ENCODE assay signal across 8 cellular contexts in genomic region chr2:201363857-201364560, GRCh38. TPM values are rescaled to one million over a fixed set of nuclear protein-coding genes. Genes with fewer than 3 reads are reported as not detected.
A peak's percentile ranks its signal among the peaks of the same experiment; 100 is the strongest.
DNase-seq lines count a peak whose midpoint lies in the region; ATAC-seq lines count a peak whose summit lies in the region.

No MANE protein-coding gene starts in this region.

- no peak overlapping the region for H3K27ac Mint-ChIP-seq in memory B cell

- ATAC-seq in GM18907 (IDR thresholded peaks at IDR 0.05; ENCODE audit: unreplicated experiment) = peak; percentile 63
- ATAC-seq in memory B cell (ENCODE audit: low read depth) = peak; percentile 78
- ATAC-seq in HG02840 (IDR thresholded peaks at IDR 0.05; ENCODE audit: low FRiP score, unreplicated experiment) = no peak

- peaks cover 3% of the 10 kb centered on the region for H3K4me1 Mint-ChIP-seq in memory B cell

- no peaks in the 10 kb centered on the region for H3K79me2 ChIP-seq in Karpas-422 (ENCODE audit: low read length)

- H3K4me3 Mint-ChIP-seq in memory B cell = no peak overlapping the region

- H3K9ac ChIP-seq in Karpas-422 (ENCODE audit: low read length) = no peak overlapping the region

- H3K27ac ChIP-seq in Karpas-422 (ENCODE audit: low read length) = no peak overlapping the region

- peaks cover 2% of the 10 kb centered on the region for H3K9me3 Mint-ChIP-seq in memory B cell

- no peak overlapping the region for H3K4me3 ChIP-seq in Karpas-422 (ENCODE audit: low read length)

- peaks cover 7% of the 10 kb centered on the region for H3K9me3 ChIP-seq in Karpas-422 (ENCODE audit: low read length)

- no peaks in the 10 kb centered on the region for H3K4me1 ChIP-seq in Karpas-422 (ENCODE audit: low read length)

- H4K20me1 ChIP-seq in Karpas-422 (ENCODE audit: insufficient read depth, low read depth, low read length) = no peaks in the 10 kb centered on the region

- peak; percentile 12 for DNase-seq in COLO829 (ENCODE audit: low spot score)
- DNase-seq in Karpas-422 = peak; percentile 85
- peak; percentile 58 for DNase-seq in SKM-1 treated with dmso at 0.1 percent for 144 hours (lab: John Stamatoyannopoulos, UW; ENCODE audit: unreplicated experiment)
- DNase-seq in dermis blood vessel endothelial cell = peak; percentile 78
- peak; percentile 28 to 35 for DNase-seq in memory B cell (ENCODE audit: low spot score in 2 of 2)
- DNase-seq in 8988T = no peak

- H2AFZ ChIP-seq in Karpas-422 (ENCODE audit: low read length) = no peak overlapping the region

- no peaks in the 10 kb centered on the region for H3K27me3 Mint-ChIP-seq in memory B cell

- no peaks in the 10 kb centered on the region for H3K36me3 ChIP-seq in Karpas-422 (ENCODE audit: insufficient read depth, low read length)

- H3K27me3 ChIP-seq in Karpas-422 (ENCODE audit: low read length) = no peaks in the 10 kb centered on the region

- H3K4me2 ChIP-seq in Karpas-422 (ENCODE audit: low read depth, low read length, poor library complexity, severe bottlenecking) = no peak overlapping the region

- peaks cover 22% of the 10 kb centered on the region for H3K36me3 Mint-ChIP-seq in memory B cell

- H3K9me2 ChIP-seq in Karpas-422 (replicated peaks; ENCODE audit: insufficient read depth, low read length) = no peaks in the 10 kb centered on the region

RNA-seq across cellular contexts. Expression of gene FLACC1, which starts 6.9 kb away (rescaled TPM):
- 0.18 and 13.2 TPM in 2 replicates for total RNA-seq in Karpas-422 (2014; rRNA removed; shearing (Covaris generic); ENCODE audit: low replicate concordance)
- total RNA-seq in dermis blood vessel endothelial cell = 0.84 and 2.0 TPM in 2 replicates
